13 cellular contexts compared by ENCODE assay signal in the genomic region with DNA sequence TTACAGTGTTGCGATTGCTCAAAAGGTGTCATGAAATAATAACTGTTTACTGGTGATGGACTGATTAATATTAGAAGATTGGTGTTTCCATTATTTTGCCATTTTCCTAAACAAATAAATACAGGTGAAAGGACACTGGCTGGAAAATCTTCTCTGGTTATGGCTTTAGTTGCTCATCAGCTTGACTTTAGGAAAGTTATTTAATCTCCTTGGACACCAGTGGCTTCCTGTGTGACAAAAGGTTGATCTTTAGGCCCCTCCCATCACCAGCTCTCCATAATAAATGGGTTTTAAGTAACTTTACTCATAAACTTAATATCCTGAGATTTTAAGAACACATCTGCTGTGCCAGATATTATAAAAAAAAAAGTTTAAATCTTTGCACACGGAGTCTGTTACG. TPM values are rescaled to one million over a fixed set of nuclear protein-coding genes. Genes with fewer than 3 reads are reported as not detected.
DNase-seq lines count a peak whose midpoint lies in the region; ATAC-seq and TF ChIP-seq lines count a peak whose summit lies in the region.
"Had no signal": no experiment of that assay in that cellular context is flagged by ENCODE, and none has a peak within 500 bp of the region (broad histone marks: within the 10 kb centered on the region; RNA-seq: fewer than 3 reads in every experiment).

No MANE protein-coding gene starts in this region.

- H3K36me3 ChIP-seq in GM23338 (ENCODE audit: insufficient read depth) (no peaks in the 10 kb centered on the region), skeletal muscle satellite cell (ENCODE audit: insufficient read depth, low read length) (no peaks in the 10 kb centered on the region), Karpas-422 (ENCODE audit: insufficient read depth, low read length) (no peaks in the 10 kb centered on the region)

- H3F3A ChIP-seq in GM23338 (replicated peaks; ENCODE audit: low read depth): no peaks in the 10 kb centered on the region

- no peak for TF ChIP-seq CTCF in GM23338 (conservative IDR thresholded peaks at IDR 0.05; ENCODE audit: low read depth in 2 of 2)
- TF ChIP-seq CTCF in astrocyte of the cerebellum (IDR thresholded peaks at IDR 0.05; ENCODE audit: low read depth, low read length, missing control alignments): no peak

- H3K79me2 ChIP-seq in GM23338 (replicated peaks; ENCODE audit: insufficient read depth) (no peaks in the 10 kb centered on the region), Karpas-422 (ENCODE audit: low read length) (no peaks in the 10 kb centered on the region)

- no peak overlapping the region for H3K9ac ChIP-seq in skeletal muscle satellite cell (ENCODE audit: low read depth, low read length)
- H3K9ac ChIP-seq in Karpas-422 (ENCODE audit: low read length): no peak overlapping the region

- no peak for ATAC-seq in GM23338
- no peak for ATAC-seq in HG02981 (IDR thresholded peaks at IDR 0.05; ENCODE audit: unreplicated experiment)

- in situ Hi-C loops in astrocyte of the cerebellum (cut with HindIII; ENCODE audit: low sequenced_read_pairs): no loop called here

- DNase-seq in GM23338 (ENCODE audit: low spot score): no peak
- DNase-seq in astrocyte of the cerebellum (ENCODE audit: low read depth): no peak
- peak; percentile 19 for DNase-seq in kidney tubule cell (ENCODE audit: low spot score)
- DNase-seq in stimulated activated CD4-positive, alpha-beta T cell treated with anti-CD3 and anti-CD28 coated beads, Interleukin-2, amount 100 ng/mL, for 48 hours: no peak
- no peak for DNase-seq in NCI-H2171 treated with DMSO at 0.1 percent for 48 hours (lab: John Stamatoyannopoulos, UW)
- no peak for DNase-seq in Karpas-422
- DNase-seq: activated CD4-positive, alpha-beta memory T cell treated with anti-CD3 and anti-CD28 coated beads for 36 hours; GDM1 had no signal

- H3K4me1 ChIP-seq in GM23338 (ENCODE audit: insufficient read depth) (peaks cover 13% of the 10 kb centered on the region), skeletal muscle satellite cell (ENCODE audit: control insufficient read depth, insufficient read depth, low read length) (no peaks in the 10 kb centered on the region), Karpas-422 (ENCODE audit: low read length) (no peaks in the 10 kb centered on the region)

- no peaks in the 10 kb centered on the region for H3K9me3 Mint-ChIP-seq in GM23338
- H3K9me3 Mint-ChIP-seq: activated CD4-positive, alpha-beta memory T cell treated with anti-CD3 and anti-CD28 coated beads for 36 hours had no signal

- H4K20me1 ChIP-seq in GM23338 (replicated peaks; ENCODE audit: insufficient read depth): no peaks in the 10 kb centered on the region
- H4K20me1 ChIP-seq in Karpas-422 (ENCODE audit: insufficient read depth, low read depth, low read length): no peaks in the 10 kb centered on the region

- H3K4me3 ChIP-seq in GM23338 (peak overlapping the region; percentile 57), astrocyte of the cerebellum (ENCODE audit: low read depth, low read length) (peak overlapping the region; percentile 71), skeletal muscle satellite cell (ENCODE audit: low read length) (no peak overlapping the region), Karpas-422 (ENCODE audit: low read length) (no peak overlapping the region)

- H3K9me3 ChIP-seq in skeletal muscle satellite cell (replicated peaks; ENCODE audit: low read length) (no peaks in the 10 kb centered on the region), Karpas-422 (ENCODE audit: low read length) (no peaks in the 10 kb centered on the region)

- peak overlapping the region; percentile 64 for H3K4me3 Mint-ChIP-seq in GM23338
- H3K4me3 Mint-ChIP-seq: activated CD4-positive, alpha-beta memory T cell treated with anti-CD3 and anti-CD28 coated beads for 36 hours had no signal

- H3K4me2 ChIP-seq in GM23338 (peak overlapping the region; percentile 68), skeletal muscle satellite cell (ENCODE audit: low read length) (peak overlapping the region; percentile 82), Karpas-422 (ENCODE audit: low read depth, low read length, poor library complexity, severe bottlenecking) (no peak overlapping the region)

- peaks cover 10% of the 10 kb centered on the region; the same call in 2 of the 3 replicates for H3K4me1 Mint-ChIP-seq in GM23338

- H3K27ac ChIP-seq in GM23338 (ENCODE audit: low read depth) (no peak overlapping the region), Karpas-422 (ENCODE audit: low read length) (no peak overlapping the region)

- H3K27me3 Mint-ChIP-seq in GM23338 (ENCODE audit: insufficient read depth, low read depth, poor library complexity): peaks cover 2% of the 10 kb centered on the region

- no peaks in the 10 kb centered on the region for H3K27me3 ChIP-seq in GM23338 (ENCODE audit: insufficient read depth)
- no peaks in the 10 kb centered on the region for H3K27me3 ChIP-seq in skeletal muscle satellite cell (ENCODE audit: control insufficient read depth, insufficient read depth, low read length)
- H3K27me3 ChIP-seq in Karpas-422 (ENCODE audit: low read length): no peaks in the 10 kb centered on the region

- no peak overlapping the region for H2AFZ ChIP-seq in GM23338
- no peak overlapping the region for H2AFZ ChIP-seq in Karpas-422 (ENCODE audit: low read length)

- H3K9me2 ChIP-seq in GM23338 (ENCODE audit: insufficient read depth) (peaks cover 7% of the 10 kb centered on the region; the same call in 1 of the 2 replicates), Karpas-422 (replicated peaks; ENCODE audit: insufficient read depth, low read length) (no peaks in the 10 kb centered on the region)

- H3K27ac Mint-ChIP-seq in GM23338: no peak overlapping the region
- H3K27ac Mint-ChIP-seq: activated CD4-positive, alpha-beta memory T cell treated with anti-CD3 and anti-CD28 coated beads for 36 hours had no signal

- no peaks in the 10 kb centered on the region for H3K36me3 Mint-ChIP-seq in GM23338 (ENCODE audit: low read depth)
- H3K36me3 Mint-ChIP-seq: activated CD4-positive, alpha-beta memory T cell treated with anti-CD3 and anti-CD28 coated beads for 36 hours had no signal

TF ChIP-seq in GM23338, 12 proteins besides CTCF, POLR2A, EP300 and RAD21:
- no peak for TF ChIP-seq EZH2phosphoT487 (IDR thresholded peaks at IDR 0.05; ENCODE audit: unreplicated experiment)
- no peak for TF ChIP-seq POLR2AphosphoS5 (IDR thresholded peaks at IDR 0.05; ENCODE audit: low read depth)
- TF ChIP-seq ZNF114 (CRISPR knock-in tag; IDR thresholded peaks at IDR 0.05): no peak
- TF ChIP-seq, protein P1, sequence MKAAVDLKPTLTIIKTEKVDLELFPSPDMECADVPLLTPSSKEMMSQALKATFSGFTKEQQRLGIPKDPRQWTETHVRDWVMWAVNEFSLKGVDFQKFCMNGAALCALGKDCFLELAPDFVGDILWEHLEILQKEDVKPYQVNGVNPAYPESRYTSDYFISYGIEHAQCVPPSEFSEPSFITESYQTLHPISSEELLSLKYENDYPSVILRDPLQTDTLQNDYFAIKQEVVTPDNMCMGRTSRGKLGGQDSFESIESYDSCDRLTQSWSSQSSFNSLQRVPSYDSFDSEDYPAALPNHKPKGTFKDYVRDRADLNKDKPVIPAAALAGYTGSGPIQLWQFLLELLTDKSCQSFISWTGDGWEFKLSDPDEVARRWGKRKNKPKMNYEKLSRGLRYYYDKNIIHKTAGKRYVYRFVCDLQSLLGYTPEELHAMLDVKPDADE (IDR thresholded peaks at IDR 0.05): no peak
- TF ChIP-seq STAT1 (IDR thresholded peaks at IDR 0.05; ENCODE audit: unreplicated experiment): no peak
- no peak for TF ChIP-seq NANOG (IDR thresholded peaks at IDR 0.05; ENCODE audit: borderline replicate concordance)
- TF ChIP-seq, protein P2, sequence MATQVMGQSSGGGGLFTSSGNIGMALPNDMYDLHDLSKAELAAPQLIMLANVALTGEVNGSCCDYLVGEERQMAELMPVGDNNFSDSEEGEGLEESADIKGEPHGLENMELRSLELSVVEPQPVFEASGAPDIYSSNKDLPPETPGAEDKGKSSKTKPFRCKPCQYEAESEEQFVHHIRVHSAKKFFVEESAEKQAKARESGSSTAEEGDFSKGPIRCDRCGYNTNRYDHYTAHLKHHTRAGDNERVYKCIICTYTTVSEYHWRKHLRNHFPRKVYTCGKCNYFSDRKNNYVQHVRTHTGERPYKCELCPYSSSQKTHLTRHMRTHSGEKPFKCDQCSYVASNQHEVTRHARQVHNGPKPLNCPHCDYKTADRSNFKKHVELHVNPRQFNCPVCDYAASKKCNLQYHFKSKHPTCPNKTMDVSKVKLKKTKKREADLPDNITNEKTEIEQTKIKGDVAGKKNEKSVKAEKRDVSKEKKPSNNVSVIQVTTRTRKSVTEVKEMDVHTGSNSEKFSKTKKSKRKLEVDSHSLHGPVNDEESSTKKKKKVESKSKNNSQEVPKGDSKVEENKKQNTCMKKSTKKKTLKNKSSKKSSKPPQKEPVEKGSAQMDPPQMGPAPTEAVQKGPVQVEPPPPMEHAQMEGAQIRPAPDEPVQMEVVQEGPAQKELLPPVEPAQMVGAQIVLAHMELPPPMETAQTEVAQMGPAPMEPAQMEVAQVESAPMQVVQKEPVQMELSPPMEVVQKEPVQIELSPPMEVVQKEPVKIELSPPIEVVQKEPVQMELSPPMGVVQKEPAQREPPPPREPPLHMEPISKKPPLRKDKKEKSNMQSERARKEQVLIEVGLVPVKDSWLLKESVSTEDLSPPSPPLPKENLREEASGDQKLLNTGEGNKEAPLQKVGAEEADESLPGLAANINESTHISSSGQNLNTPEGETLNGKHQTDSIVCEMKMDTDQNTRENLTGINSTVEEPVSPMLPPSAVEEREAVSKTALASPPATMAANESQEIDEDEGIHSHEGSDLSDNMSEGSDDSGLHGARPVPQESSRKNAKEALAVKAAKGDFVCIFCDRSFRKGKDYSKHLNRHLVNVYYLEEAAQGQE (IDR thresholded peaks at IDR 0.05; ENCODE audit: unreplicated experiment): no peak
- no peak for TF ChIP-seq EZH2 (IDR thresholded peaks at IDR 0.05; ENCODE audit: low read depth, unreplicated experiment)
- TF ChIP-seq ZNF331 (CRISPR knock-in tag; IDR thresholded peaks at IDR 0.05; ENCODE audit: low read depth): no peak
- TF ChIP-seq JUNB (IDR thresholded peaks at IDR 0.05; ENCODE audit: unreplicated experiment): no peak

RNA-seq across cellular contexts. Expression of a gene that starts 0.7 kb away (rescaled TPM):
- not detected in 2 replicates for total RNA-seq in GM23338 (2014; rRNA removed; shearing (Covaris generic))
- polyA plus RNA-seq in GM23338 (2016; fragmentation: Nextera tagmentation; extraction: Ambion mirVana): not detected in 2 replicates
- total RNA-seq in skeletal muscle satellite cell (2012; rRNA removed): 0.66 and 0.76 TPM in 2 replicates
- total RNA-seq in Karpas-422 (2014; rRNA removed; shearing (Covaris generic); ENCODE audit: low replicate concordance): not detected in 2 replicates
- total RNA-seq: activated CD4-positive, alpha-beta memory T cell treated with anti-CD3 and anti-CD28 coated beads for 36 hours; bronchial epithelial cell; HT-29; sciatic nerve had no signal

Comparison
In these comparisons a context has a peak if more than half of its experiments do, and no peak if none do; other contexts are left out.
1. H3K4me3 ChIP-seq: peak in GM23338 (single experiment) and astrocyte of the cerebellum (single experiment); none in skeletal muscle satellite cell (single experiment) and Karpas-422 (single experiment).